ENCODE assay signal across 1 cellular context in genomic region chr5:146107901-146108300, GRCh38.
TF ChIP-seq lines count a peak whose summit lies in the region.

No MANE protein-coding gene starts in this region.

TF ChIP-seq in IMR-90, 13 proteins besides CTCF, POLR2A, EP300 and RAD21:
- TF ChIP-seq RCOR1 (IDR thresholded peaks at IDR 0.05; ENCODE audit: insufficient replicate concordance, low read length), result no peak
- no peak for TF ChIP-seq NFE2L2 (IDR thresholded peaks at IDR 0.05; ENCODE audit: low read depth, low read length)
- TF ChIP-seq RFX5 (IDR thresholded peaks at IDR 0.05; ENCODE audit: low read depth, low read length), result no peak
- TF ChIP-seq CEBPB (IDR thresholded peaks at IDR 0.05; ENCODE audit: low read depth, low read length), result peak; percentile 83
- TF ChIP-seq MAFK (IDR thresholded peaks at IDR 0.05; ENCODE audit: low read depth, low read length), result no peak
- no peak for TF ChIP-seq MXI1 (IDR thresholded peaks at IDR 0.05; ENCODE audit: borderline replicate concordance, low read depth, low read length)
- no peak for TF ChIP-seq USF2 (IDR thresholded peaks at IDR 0.05; ENCODE audit: low read depth, low read length)
